In the genomic region with DNA sequence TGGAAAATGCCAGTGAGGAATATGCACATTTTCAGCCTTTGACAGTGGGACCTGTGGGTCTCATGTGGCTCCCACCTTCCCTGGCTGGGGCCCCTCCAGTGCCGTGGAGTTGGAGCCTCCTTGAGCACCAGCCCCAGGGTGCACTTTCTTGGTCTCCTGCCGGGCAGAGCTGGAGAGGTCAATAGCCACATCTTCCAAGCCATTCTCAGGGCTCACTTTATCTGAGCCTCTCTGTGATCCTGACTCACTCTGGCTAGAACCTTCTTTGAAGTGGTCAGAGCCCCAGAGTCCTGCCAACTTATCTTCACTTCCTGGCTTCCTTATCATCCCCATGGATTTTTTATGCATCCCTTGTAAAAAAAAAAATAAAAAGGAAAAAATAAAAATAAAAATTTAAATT, we compare ENCODE assay signal across 16 cellular contexts. TPM values are rescaled to one million over a fixed set of nuclear protein-coding genes. Genes with fewer than 3 reads are reported as not detected.
"Had no signal": no experiment of that assay in that cellular context is flagged by ENCODE, and none has a peak within 500 bp of the region (broad histone marks: within the 10 kb centered on the region; RNA-seq: fewer than 3 reads in every experiment).

No MANE protein-coding gene starts in this region.

- ATAC-seq: naive thymus-derived CD4-positive, alpha-beta T cell had no signal

- H3K9me3 ChIP-seq: sigmoid colon, testis had no signal

- DNase-seq: activated CD4-positive, alpha-beta T cell treated with anti-CD3 and anti-CD28 coated beads, Interleukin-2, amount 50 U/mL, for 4 hours; activated gamma-delta T cell; activated naive CD8-positive, alpha-beta T cell treated with anti-CD3 and anti-CD28 coated beads for 36 hours; sigmoid colon; stimulated activated CD4-positive, alpha-beta T cell treated with anti-CD3 and anti-CD28 coated beads, Interleukin-12 subunit alpha, Interleukin-12 subunit beta, amount 100 ng/mL, for 4 hours; stimulated activated CD4-positive, alpha-beta T cell treated with anti-CD3 and anti-CD28 coated beads, Interleukin-2, amount 100 ng/mL, for 48 hours; stimulated activated naive CD8-positive, alpha-beta T cell treated with anti-CD3 and anti-CD28 coated beads, Interleukin-15, amount 100 ng/mL, for 72 hours had no signal

- H3K36me3 ChIP-seq: sigmoid colon had no signal

- H3K4me1 ChIP-seq: testis had no signal

- H3K4me3 ChIP-seq: sigmoid colon, testis had no signal

- H3K27me3 ChIP-seq: testis had no signal

- H3K27ac ChIP-seq: sigmoid colon, testis had no signal

RNA-seq across cellular contexts. Expression of a gene that starts 5.7 kb away (rescaled TPM):
- total RNA-seq: activated naive CD8-positive, alpha-beta T cell treated with anti-CD3 and anti-CD28 coated beads for 36 hours; dermis microvascular lymphatic vessel endothelial cell; mammary epithelial cell; mononuclear cell; naive thymus-derived CD4-positive, alpha-beta T cell; posterior vena cava; sigmoid colon; T-helper 2 cell treated with Interferon-gamma antibody and Interleukin-4, amounts not matched to agents 100 ng/mL and 5 ng/mL, for 36 hours; urinary bladder had no signal
- polyA plus RNA-seq: esophagus; mammary epithelial cell; naive thymus-derived CD4-positive, alpha-beta T cell had no signal
